ENCODE assay signal across 15 cellular contexts in the genomic region with DNA sequence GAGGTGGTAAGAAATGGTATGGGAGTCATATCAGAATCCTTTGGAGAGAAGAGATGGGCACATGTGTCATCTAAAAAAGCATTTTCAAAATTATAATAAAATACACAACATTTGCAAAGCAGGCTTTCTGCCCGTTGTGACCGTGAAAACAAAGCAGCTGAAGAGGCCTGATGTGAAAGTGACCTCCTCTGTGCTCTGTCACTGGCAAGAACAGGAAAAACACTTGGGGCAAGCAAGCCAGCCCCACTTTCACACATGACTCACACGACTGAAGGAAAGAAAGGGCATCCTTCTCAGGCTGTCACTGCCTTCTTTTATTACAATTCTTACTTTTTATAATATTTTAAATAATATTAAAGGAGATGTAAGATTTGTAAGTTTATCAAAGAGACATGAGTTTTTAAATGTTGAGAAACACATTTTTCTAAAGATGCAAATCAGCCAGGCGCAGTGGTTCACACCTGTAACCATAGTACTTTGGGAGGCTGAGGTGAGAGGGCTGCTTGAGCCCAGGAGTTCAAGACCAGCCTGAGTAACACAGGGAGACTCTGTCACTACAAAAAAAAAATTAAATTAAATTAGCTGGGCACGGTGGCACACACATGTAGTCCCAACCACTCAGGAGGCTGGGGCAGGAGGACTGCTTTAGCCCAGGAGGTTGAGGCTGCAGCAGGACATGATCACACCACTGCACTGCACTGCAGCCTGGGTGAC.
DNase-seq lines count a peak whose midpoint lies in the region; ATAC-seq, FAIRE-seq and TF ChIP-seq lines count a peak whose summit lies in the region.
"Had no signal": no experiment of that assay in that cellular context is flagged by ENCODE, and none has a peak within 500 bp of the region (broad histone marks: within the 10 kb centered on the region; RNA-seq: fewer than 3 reads in every experiment).

No MANE protein-coding gene starts in this region.

- POLR2A ChIA-PET in WTC11 (lab: Charles Lee), result no interaction called here

- CTCF ChIA-PET in WTC11 (lab: Charles Lee), result interaction anchor here (1.1 kb wide), 1 partner anchor 71 kb away, joined by 3 read pairs; no protein-coding TSS in a partner anchor

- intact Hi-C loops in dorsolateral prefrontal cortex (cut with DNase I), result loop anchor here (5.0 to 10.0 kb wide), 10 partner anchors 71 to 1011 kb away; partner anchors contain the start of gene MDGA1 (in 1 of the 2)

- H3K27ac Mint-ChIP-seq in WTC11, result no peak overlapping the region
- H3K27ac Mint-ChIP-seq: CD4-positive, CD25-positive, alpha-beta regulatory T cell had no signal

- H3K27me3 ChIP-seq in dorsolateral prefrontal cortex (no peaks in the 10 kb centered on the region), right atrium auricular region (no peaks in the 10 kb centered on the region)
- H3K27me3 ChIP-seq: adrenal gland, gastrocnemius medialis, SJSA1 had no signal

- no peak for TF ChIP-seq POLR2A in GM12892 (IDR thresholded peaks at IDR 0.05; ENCODE audit: low read depth, low read length)

- TF ChIP-seq CTCF in dorsolateral prefrontal cortex (IDR thresholded peaks at IDR 0.05 in 54 of 56, conservative IDR thresholded peaks at IDR 0.05 in 2 of 56; ENCODE audit: low read depth in 1 of 56, partially characterized antibody in 56 of 56) (peak in 1 of 56 donors; percentile 9), WTC11 (IDR thresholded peaks at IDR 0.05) (no peak), right atrium auricular region (IDR thresholded peaks at IDR 0.05) (no peak)

- peaks cover 7% of the 10 kb centered on the region for H3K4me1 Mint-ChIP-seq in WTC11

- no peaks in the 10 kb centered on the region for H3K9me3 Mint-ChIP-seq in WTC11
- H3K9me3 Mint-ChIP-seq: CD4-positive, CD25-positive, alpha-beta regulatory T cell had no signal

- no peaks in the 10 kb centered on the region for H3K36me3 ChIP-seq in right atrium auricular region
- H3K36me3 ChIP-seq: adrenal gland, gastrocnemius medialis, SJSA1 had no signal

- H3K4me3 Mint-ChIP-seq in WTC11, result no peak overlapping the region
- H3K4me3 Mint-ChIP-seq: CD4-positive, CD25-positive, alpha-beta regulatory T cell had no signal

- FAIRE-seq in GM12892 (lab: Jason Lieb, UNC), result peak; percentile 67

- DNase-seq in Ammon's horn (ENCODE audit: low spot score) (peak; percentile 47), GM12892 (ENCODE audit: insufficient read length) (no peak), dorsolateral prefrontal cortex (peak in 2 of 10 donors; percentile 38 to 52), SK-N-DZ (ENCODE audit: low spot score) (no peak), WTC11 (ENCODE audit: low spot score) (no peak), right atrium auricular region (ENCODE audit: low spot score) (no peak)
- DNase-seq: activated CD4-positive, CD25-positive, alpha-beta regulatory T cell treated with anti-CD3 and anti-CD28 coated beads, Interleukin-2, amount 50 U/mL, for 72 hours; gastrocnemius medialis; NCI-H1105; NCI-H82 had no signal

- H3K36me3 Mint-ChIP-seq in WTC11, result no peaks in the 10 kb centered on the region
- H3K36me3 Mint-ChIP-seq: CD4-positive, CD25-positive, alpha-beta regulatory T cell had no signal

- no peaks in the 10 kb centered on the region for H3K27me3 Mint-ChIP-seq in WTC11 (ENCODE audit: low read depth)
- H3K27me3 Mint-ChIP-seq: CD4-positive, CD25-positive, alpha-beta regulatory T cell had no signal

- ATAC-seq in HG03108 (IDR thresholded peaks at IDR 0.05; ENCODE audit: unreplicated experiment) (peak; percentile 45), WTC11 (no peak), esophagus mucosa (no peak)

- H3K9me3 ChIP-seq in right atrium auricular region, result no peaks in the 10 kb centered on the region
- H3K9me3 ChIP-seq: gastrocnemius medialis, SJSA1 had no signal

- H3K27ac ChIP-seq in dorsolateral prefrontal cortex (peak overlapping the region in 52 of 59 donors; percentile 2 to 84 (median 58)), right atrium auricular region (no peak overlapping the region)
- H3K27ac ChIP-seq: adrenal gland, gastrocnemius medialis, SJSA1 had no signal

- no peaks in the 10 kb centered on the region for H3K4me1 ChIP-seq in right atrium auricular region
- H3K4me1 ChIP-seq: gastrocnemius medialis, SJSA1 had no signal

- no peak overlapping the region for H3K4me3 ChIP-seq in dorsolateral prefrontal cortex
- H3K4me3 ChIP-seq in right atrium auricular region, result no peak overlapping the region
- H3K4me3 ChIP-seq: adrenal gland, gastrocnemius medialis, SJSA1 had no signal

TF ChIP-seq in WTC11, 78 proteins besides CTCF, POLR2A, EP300 and RAD21:
- TF ChIP-seq EMX1 (CRISPR knock-in tag; IDR thresholded peaks at IDR 0.05) (no peak), PRRX2 (CRISPR knock-in tag; IDR thresholded peaks at IDR 0.05) (no peak), CREB1 (CRISPR knock-in tag; IDR thresholded peaks at IDR 0.05) (no peak), ZNF423 (CRISPR knock-in tag; IDR thresholded peaks at IDR 0.05) (no peak)
- TF ChIP-seq, protein P1, sequence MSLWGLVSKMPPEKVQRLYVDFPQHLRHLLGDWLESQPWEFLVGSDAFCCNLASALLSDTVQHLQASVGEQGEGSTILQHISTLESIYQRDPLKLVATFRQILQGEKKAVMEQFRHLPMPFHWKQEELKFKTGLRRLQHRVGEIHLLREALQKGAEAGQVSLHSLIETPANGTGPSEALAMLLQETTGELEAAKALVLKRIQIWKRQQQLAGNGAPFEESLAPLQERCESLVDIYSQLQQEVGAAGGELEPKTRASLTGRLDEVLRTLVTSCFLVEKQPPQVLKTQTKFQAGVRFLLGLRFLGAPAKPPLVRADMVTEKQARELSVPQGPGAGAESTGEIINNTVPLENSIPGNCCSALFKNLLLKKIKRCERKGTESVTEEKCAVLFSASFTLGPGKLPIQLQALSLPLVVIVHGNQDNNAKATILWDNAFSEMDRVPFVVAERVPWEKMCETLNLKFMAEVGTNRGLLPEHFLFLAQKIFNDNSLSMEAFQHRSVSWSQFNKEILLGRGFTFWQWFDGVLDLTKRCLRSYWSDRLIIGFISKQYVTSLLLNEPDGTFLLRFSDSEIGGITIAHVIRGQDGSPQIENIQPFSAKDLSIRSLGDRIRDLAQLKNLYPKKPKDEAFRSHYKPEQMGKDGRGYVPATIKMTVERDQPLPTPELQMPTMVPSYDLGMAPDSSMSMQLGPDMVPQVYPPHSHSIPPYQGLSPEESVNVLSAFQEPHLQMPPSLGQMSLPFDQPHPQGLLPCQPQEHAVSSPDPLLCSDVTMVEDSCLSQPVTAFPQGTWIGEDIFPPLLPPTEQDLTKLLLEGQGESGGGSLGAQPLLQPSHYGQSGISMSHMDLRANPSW (CRISPR knock-in tag; conservative IDR thresholded peaks at IDR 0.05; ENCODE audit: low read depth), result no peak

Comparison
In these comparisons a context has a peak if more than half of its experiments do, and no peak if none do; other contexts are left out.
1. H3K27ac ChIP-seq: peak in dorsolateral prefrontal cortex (52 of 59); none in right atrium auricular region (0 of 2).